In genomic region chr21:43622796-43623195, GRCh38 we compare ENCODE assay signal across 23 cellular contexts. TPM values are rescaled to one million over a fixed set of nuclear protein-coding genes. Genes with fewer than 3 reads are reported as not detected.
A peak's percentile ranks its signal among the peaks of the same experiment; 100 is the strongest.
DNase-seq lines count a peak whose midpoint lies in the region; ATAC-seq, FAIRE-seq and TF ChIP-seq lines count a peak whose summit lies in the region.
"Had no signal": no experiment of that assay in that cellular context is flagged by ENCODE, and none has a peak within 500 bp of the region (broad histone marks: within the 10 kb centered on the region; RNA-seq: fewer than 3 reads in every experiment).

No MANE protein-coding gene starts in this region.

- H3K4me3 Mint-ChIP-seq in MCF 10A (ENCODE audit: unreplicated experiment), result no peak overlapping the region
- H3K4me3 Mint-ChIP-seq: CD4-positive, alpha-beta memory T cell; HFFc6 had no signal

- no peaks in the 10 kb centered on the region for H3K27me3 Mint-ChIP-seq in MCF 10A (ENCODE audit: insufficient read depth, unreplicated experiment)

- H3K4me3 ChIP-seq in breast epithelium, result no peak overlapping the region
- no peak overlapping the region for H3K4me3 ChIP-seq in bronchial epithelial cell (ENCODE audit: low read depth, low read length)
- H3K4me3 ChIP-seq: A549, HAP-1 had no signal

- TF ChIP-seq POLR2A in breast epithelium (IDR thresholded peaks at IDR 0.05), result no peak

- CTCF ChIA-PET in MCF 10A (lab: Yijun Ruan, JAX), result interaction anchor here (0.7 to 3.2 kb wide), 4 partner anchors 11 to 22 kb away, joined by 3 to 15 read pairs (median 6); no protein-coding TSS in a partner anchor

- H3K4me1 ChIP-seq in breast epithelium (no peaks in the 10 kb centered on the region), foreskin keratinocyte (peaks cover 19% of the 10 kb centered on the region)
- H3K4me1 ChIP-seq: A549, HAP-1 had no signal

- peaks cover 8% of the 10 kb centered on the region for H3K36me3 Mint-ChIP-seq in MCF 10A (ENCODE audit: insufficient read depth, unreplicated experiment)

- POLR2A ChIA-PET in MCF 10A (lab: Yijun Ruan, JAX), result interaction anchor here (0.9 to 2.0 kb wide), 3 partner anchors 9 to 22 kb away, joined by 3 to 7 read pairs (median 7); no protein-coding TSS in a partner anchor

- H3K27me3 ChIP-seq in breast epithelium (no peaks in the 10 kb centered on the region), bronchial epithelial cell (ENCODE audit: control insufficient read depth, insufficient read depth, low read length) (no peaks in the 10 kb centered on the region), foreskin keratinocyte (no peaks in the 10 kb centered on the region)
- H3K27me3 ChIP-seq: BE2C had no signal

- BruUV-seq in MCF 10A (replicated peaks; lab: Mats Ljungman, UMichigan), result no TSS peak

- peak; percentile 21 for ATAC-seq in foreskin keratinocyte
- no peak for ATAC-seq in HG03108 (IDR thresholded peaks at IDR 0.05; ENCODE audit: unreplicated experiment)
- no peak for ATAC-seq in GM21526 (IDR thresholded peaks at IDR 0.05; ENCODE audit: low FRiP score, unreplicated experiment)
- ATAC-seq: A549 had no signal

- peaks cover 7% of the 10 kb centered on the region for H3K9me3 Mint-ChIP-seq in MCF 10A (ENCODE audit: unreplicated experiment)

- TF ChIP-seq CTCF in MCF 10A (IDR thresholded peaks at IDR 0.05; ENCODE audit: unreplicated experiment), result no peak
- no peak for TF ChIP-seq CTCF in breast epithelium (IDR thresholded peaks at IDR 0.05)
- TF ChIP-seq CTCF in bronchial epithelial cell (IDR thresholded peaks at IDR 0.05; ENCODE audit: insufficient read depth, low read length, severe bottlenecking), result no peak
- no peak for TF ChIP-seq CTCF in foreskin keratinocyte (conservative IDR thresholded peaks at IDR 0.05)

- H3K27ac Mint-ChIP-seq in MCF 10A (ENCODE audit: low read depth, unreplicated experiment), result peak overlapping the region; percentile 75
- H3K27ac Mint-ChIP-seq: HFFc6 had no signal

- DNase-seq in MCF 10A (ENCODE audit: unreplicated experiment), result no peak
- no peak for DNase-seq in breast epithelium (ENCODE audit: low spot score in 2 of 2)
- DNase-seq in bronchial epithelial cell (ENCODE audit: low read depth), result peak; percentile 93
- DNase-seq in foreskin keratinocyte, result peak; percentile 82 to 88
- DNase-seq in GM19238 (ENCODE audit: insufficient read length, low spot score), result no peak
- DNase-seq: 8988T; ACHN; AML-193; BE2C; C1 segment of cervical spinal cord; Calu3; CD4-positive, alpha-beta memory T cell; COR-L47; DND-41; GOT3; HFFc6 had no signal

- no peak for FAIRE-seq in bronchial epithelial cell (lab: Jason Lieb, UNC)
- FAIRE-seq: A549, G401.6, GM12892, H54 had no signal

- H3K27ac ChIP-seq in breast epithelium, result no peak overlapping the region
- peak overlapping the region; percentile 50 for H3K27ac ChIP-seq in foreskin keratinocyte
- H3K27ac ChIP-seq: A549 had no signal

- peaks cover 0 to 5% of the 10 kb centered on the region in 2 donors for H3K9me3 ChIP-seq in breast epithelium
- H3K9me3 ChIP-seq: BE2C had no signal

- H3K36me3 ChIP-seq in breast epithelium (no peaks in the 10 kb centered on the region), bronchial epithelial cell (ENCODE audit: control insufficient read depth, insufficient read depth, low read length) (no peaks in the 10 kb centered on the region)
- H3K36me3 ChIP-seq: BE2C, HAP-1 had no signal

- intact Hi-C loops in MCF 10A (cut with micrococcal nuclease) (no loop called here), breast epithelium (cut with DNase I; ENCODE audit: low total_unique reads) (no loop called here)

- peaks cover 21% of the 10 kb centered on the region for H3K4me1 Mint-ChIP-seq in MCF 10A (ENCODE audit: insufficient read depth, unreplicated experiment)
- H3K4me1 Mint-ChIP-seq: CD4-positive, alpha-beta memory T cell had no signal

RNA-seq across cellular contexts. Expression of gene HSF2BP, which starts 36.5 kb away (rescaled TPM):
- total RNA-seq in MCF 10A (2022), result 5.3 and 6.8 TPM in 2 replicates
- 1 to 10 TPM in 2 of 3 donors, under 1 TPM in 1; 0.32 to 1.8 (median 1.3) TPM for total RNA-seq in breast epithelium
- total RNA-seq in bronchial epithelial cell, result 5.8 and 6.6 TPM in 2 replicates
- 2.1 and 4.1 TPM in 2 replicates for total RNA-seq in foreskin keratinocyte
- 3.4 and 4.2 TPM in 2 replicates for polyA plus RNA-seq in foreskin keratinocyte

RNA-seq across cellular contexts. Expression of gene RRP1B, which starts 36.6 kb away (rescaled TPM):
- total RNA-seq in MCF 10A (2022), result 35.3 and 39.8 TPM in 2 replicates
- total RNA-seq in breast epithelium, result 10 to 100 TPM; 17.1 to 22.6 (median 22.1) TPM
- 25.3 and 31.1 TPM in 2 replicates for total RNA-seq in bronchial epithelial cell
- 42.0 and 42.2 TPM in 2 replicates for total RNA-seq in foreskin keratinocyte
- 14.5 and 16.1 TPM in 2 replicates for polyA plus RNA-seq in foreskin keratinocyte

Comparison
In these comparisons a context has a peak if more than half of its experiments do, and no peak if none do; other contexts are left out.
1. DNase-seq: peak in bronchial epithelial cell (single experiment) and foreskin keratinocyte (2 of 2); none in MCF 10A (single experiment), breast epithelium (0 of 2) and GM19238 (single experiment).